2 cellular contexts compared by ENCODE assay signal in the genomic region with DNA sequence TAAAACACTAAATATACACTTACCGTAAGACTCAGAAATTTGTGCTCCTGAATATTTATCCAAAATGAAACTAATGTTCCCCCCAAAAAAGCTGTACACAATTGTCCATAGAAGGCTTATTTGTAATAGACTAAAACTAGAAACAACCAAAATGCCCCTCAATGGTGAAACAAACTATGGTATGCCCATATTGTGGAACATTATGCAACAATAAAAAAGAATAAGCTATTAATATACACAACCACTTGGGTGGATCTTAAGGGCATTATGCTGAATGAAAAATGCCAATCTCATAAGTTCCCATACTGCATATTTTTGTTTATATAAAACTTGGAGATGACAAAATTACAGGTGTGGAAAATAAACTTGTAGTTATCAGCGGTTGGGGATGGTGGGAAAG.
TF ChIP-seq lines count a peak whose summit lies in the region.

No MANE protein-coding gene starts in this region.

TF ChIP-seq in A549, 52 proteins besides CTCF, POLR2A, EP300 and RAD21:
- TF ChIP-seq KDM1A (IDR thresholded peaks at IDR 0.05; ENCODE audit: low read depth) (peak; percentile 68), RNF2 (IDR thresholded peaks at IDR 0.05; ENCODE audit: borderline replicate concordance, low read depth) (no peak), HEYL (CRISPR knock-in tag; IDR thresholded peaks at IDR 0.05) (no peak)

TF ChIP-seq in WTC11, 78 proteins besides CTCF, POLR2A, EP300 and RAD21:
- TF ChIP-seq ZNF232 (CRISPR knock-in tag; IDR thresholded peaks at IDR 0.05) (no peak), GTF2I (CRISPR knock-in tag; conservative IDR thresholded peaks at IDR 0.05) (peak; percentile 70; the same call in 1 of the 2 replicates), TEAD1 (CRISPR knock-in tag; IDR thresholded peaks at IDR 0.05) (no peak)
- TF ChIP-seq, protein P1, sequence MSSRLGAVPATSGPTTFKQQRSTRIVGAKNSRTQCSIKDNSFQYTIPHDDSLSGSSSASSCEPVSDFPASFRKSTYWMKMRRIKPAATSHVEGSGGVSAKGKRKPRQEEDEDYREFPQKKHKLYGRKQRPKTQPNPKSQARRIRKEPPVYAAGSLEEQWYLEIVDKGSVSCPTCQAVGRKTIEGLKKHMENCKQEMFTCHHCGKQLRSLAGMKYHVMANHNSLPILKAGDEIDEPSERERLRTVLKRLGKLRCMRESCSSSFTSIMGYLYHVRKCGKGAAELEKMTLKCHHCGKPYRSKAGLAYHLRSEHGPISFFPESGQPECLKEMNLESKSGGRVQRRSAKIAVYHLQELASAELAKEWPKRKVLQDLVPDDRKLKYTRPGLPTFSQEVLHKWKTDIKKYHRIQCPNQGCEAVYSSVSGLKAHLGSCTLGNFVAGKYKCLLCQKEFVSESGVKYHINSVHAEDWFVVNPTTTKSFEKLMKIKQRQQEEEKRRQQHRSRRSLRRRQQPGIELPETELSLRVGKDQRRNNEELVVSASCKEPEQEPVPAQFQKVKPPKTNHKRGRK (CRISPR knock-in tag; IDR thresholded peaks at IDR 0.05; ENCODE audit: borderline replicate concordance) = no peak
